ENCODE assay signal across 18 cellular contexts in genomic region chr11:78469905-78470304, GRCh38. TPM values are rescaled to one million over a fixed set of nuclear protein-coding genes. Genes with fewer than 3 reads are reported as not detected.
DNase-seq lines count a peak whose midpoint lies in the region; ATAC-seq and TF ChIP-seq lines count a peak whose summit lies in the region.
"Had no signal": no experiment of that assay in that cellular context is flagged by ENCODE, and none has a peak within 500 bp of the region (broad histone marks: within the 10 kb centered on the region; RNA-seq: fewer than 3 reads in every experiment).

No MANE protein-coding gene starts in this region.

- H3K4me1 ChIP-seq in OCI-LY7 (ENCODE audit: insufficient read depth, low read length, poor library complexity, severe bottlenecking) (peaks cover 16% of the 10 kb centered on the region), neuronal stem cell (ENCODE audit: control insufficient read depth in 2 of 2, insufficient read depth in 1 of 2, low read depth in 1 of 2, low read length in 2 of 2) (peaks cover 0 to 13% of the 10 kb centered on the region in 2 donors)
- H3K4me1 ChIP-seq: heart right ventricle, parathyroid adenoma had no signal

- no peak overlapping the region for H3K9ac ChIP-seq in neuronal stem cell (ENCODE audit: low read depth, low read length, poor library complexity)
- H3K9ac ChIP-seq: parathyroid adenoma had no signal

- no peak for ATAC-seq in GM19324 (IDR thresholded peaks at IDR 0.05; ENCODE audit: low FRiP score, unreplicated experiment)

- no peaks in the 10 kb centered on the region for H3K9me2 ChIP-seq in OCI-LY7 (ENCODE audit: insufficient read depth, low read length)

- H3K9me3 ChIP-seq in OCI-LY7 (ENCODE audit: low read length), result no peaks in the 10 kb centered on the region
- H3K9me3 ChIP-seq in neuronal stem cell (replicated peaks in 1 of 2; ENCODE audit: control insufficient read depth in 2 of 2, insufficient read depth in 1 of 2, low read depth in 1 of 2, low read length in 2 of 2), result peaks cover 0 to 4% of the 10 kb centered on the region in 2 donors
- H3K9me3 ChIP-seq: HAP-1 had no signal

- H2BK15ac ChIP-seq in neuronal stem cell (ENCODE audit: low read length), result no peak overlapping the region

- H3K23ac ChIP-seq in neuronal stem cell (ENCODE audit: low read depth, low read length, poor library complexity), result no peak overlapping the region

- H3K4me3 ChIP-seq in OCI-LY7 (ENCODE audit: low read depth, low read length, poor library complexity, severe bottlenecking) (no peak overlapping the region), fibroblast of pulmonary artery (replicated peaks; ENCODE audit: low read depth, low read length) (no peak overlapping the region), neuronal stem cell (ENCODE audit: low read length in 2 of 2) (no peak overlapping the region)
- H3K4me3 ChIP-seq: HAP-1, heart right ventricle had no signal

- CTCF ChIA-PET in OCI-LY7 (lab: Charles Lee; ENCODE audit: unreplicated experiment), result interaction anchor here (0.6 kb wide), 1 partner anchor 333 kb away, joined by 3 read pairs; no protein-coding TSS in a partner anchor

- H3K18ac ChIP-seq in neuronal stem cell (ENCODE audit: low read length), result no peak overlapping the region

- no peak overlapping the region for H3K14ac ChIP-seq in neuronal stem cell (ENCODE audit: low read length)

- DNase-seq in DMS53 (lab: John Stamatoyannopoulos, UW) (peak; percentile 26), OCI-LY7 (ENCODE audit: low spot score) (peak; percentile 5), fibroblast of pulmonary artery (ENCODE audit: low read depth) (peak; percentile 13), neuronal stem cell (ENCODE audit: low spot score) (no peak), NCI-H2107 treated with DMSO at 0.1 percent for 48 hours (lab: John Stamatoyannopoulos, UW; ENCODE audit: unreplicated experiment) (no peak), GM10266 (ENCODE audit: extremely low spot score) (no peak), NCI-H1417 (lab: John Stamatoyannopoulos, UW) (no peak)
- DNase-seq: activated CD4-positive, alpha-beta T cell treated with anti-CD3 and anti-CD28 coated beads, Interleukin-2, amount 50 U/mL, for 4 hours; activated T-cell treated with anti-CD3 and anti-CD28 coated beads for 4 hours; amygdala; effector CD8-positive, alpha-beta T cell; heart right ventricle; immature natural killer cell; NCI-H1930; Right ventricle myocardium superior had no signal

- H3K79me1 ChIP-seq in neuronal stem cell (ENCODE audit: low read depth, low read length), result no peaks in the 10 kb centered on the region

- H2AFZ ChIP-seq in OCI-LY7 (ENCODE audit: low read length) (no peak overlapping the region), neuronal stem cell (ENCODE audit: low read length) (peak overlapping the region; percentile 74)
- H2AFZ ChIP-seq: parathyroid adenoma had no signal

- H3K36me3 ChIP-seq in OCI-LY7 (ENCODE audit: insufficient read depth, low read length), result peaks cover 26% of the 10 kb centered on the region
- peaks cover 5 to 23% of the 10 kb centered on the region in 2 donors for H3K36me3 ChIP-seq in neuronal stem cell (replicated peaks in 1 of 2; ENCODE audit: control insufficient read depth in 2 of 2, insufficient read depth in 2 of 2, low read length in 2 of 2)

- BruUV-seq in OCI-LY7 (replicated peaks; lab: Mats Ljungman, UMichigan), result no TSS peak

- no peak overlapping the region for H3K4ac ChIP-seq in neuronal stem cell (ENCODE audit: low read length)

- H3K4me2 ChIP-seq in OCI-LY7 (ENCODE audit: low read length) (no peak overlapping the region), neuronal stem cell (ENCODE audit: insufficient read depth, low read length, poor library complexity, severe bottlenecking) (no peak overlapping the region)

- no peaks in the 10 kb centered on the region for H4K20me1 ChIP-seq in OCI-LY7 (ENCODE audit: insufficient read depth, low read length)

- no peaks in the 10 kb centered on the region for H3K79me2 ChIP-seq in OCI-LY7 (ENCODE audit: insufficient read depth, low read depth, low read length)
- H3K79me2 ChIP-seq: parathyroid adenoma had no signal

- H2AK5ac ChIP-seq in neuronal stem cell (ENCODE audit: low read depth, low read length), result no peak overlapping the region

- TF ChIP-seq CTCF in OCI-LY7 (conservative IDR thresholded peaks at IDR 0.05; ENCODE audit: low read length) (no peak), fibroblast of pulmonary artery (IDR thresholded peaks at IDR 0.05; ENCODE audit: low read length, missing control alignments) (no peak), GM10266 (IDR thresholded peaks at IDR 0.05; ENCODE audit: control insufficient read depth, insufficient read depth, low read depth, missing control alignments) (no peak)

- WGBS in neuronal stem cell (ENCODE audit: extremely low coverage in 2 of 2, insufficient read length in 2 of 2, insufficient replicate concordance in 1 of 2), 2 donors, result no CpG with 5 or more reads among the region's 3 CpGs

- no peak overlapping the region for H4K91ac ChIP-seq in neuronal stem cell (ENCODE audit: low read depth, low read length, poor library complexity)

- H4K8ac ChIP-seq in neuronal stem cell (ENCODE audit: low read depth, low read length), result no peak overlapping the region

- H2BK120ac ChIP-seq in neuronal stem cell (ENCODE audit: low read depth, low read length), result no peak overlapping the region

- H2BK5ac ChIP-seq in neuronal stem cell (ENCODE audit: low read length), result no peak overlapping the region

- intact Hi-C loops in OCI-LY7 (cut with micrococcal nuclease; ENCODE audit: unreplicated experiment), result no loop called here

- H3K27me3 ChIP-seq in neuronal stem cell (ENCODE audit: control insufficient read depth in 3 of 3, insufficient read depth in 3 of 3, low read depth in 1 of 3, low read length in 3 of 3), result no peaks in the 10 kb centered on the region
- H3K27me3 ChIP-seq: heart right ventricle had no signal

- H3K27ac ChIP-seq in OCI-LY7 (ENCODE audit: low read depth, low read length, poor library complexity, severe bottlenecking) (no peak overlapping the region), neuronal stem cell (replicated peaks; ENCODE audit: low read length) (no peak overlapping the region)
- H3K27ac ChIP-seq: parathyroid adenoma had no signal

- POLR2A ChIA-PET in OCI-LY7 (lab: Charles Lee), result no interaction called here

- H2BK12ac ChIP-seq in neuronal stem cell (ENCODE audit: low read length), result no peak overlapping the region

RNA-seq across cellular contexts. Expression of gene GAB2, which starts 52.3 kb away (rescaled TPM):
- total RNA-seq in OCI-LY7 (2014; rRNA removed; shearing (Covaris generic)), result 0.90 and 1.2 TPM in 2 replicates
- total RNA-seq in OCI-LY7 (2022), result 1.3 and 1.4 TPM in 2 replicates
- polyA plus RNA-seq in neuronal stem cell (2013, experiment 1 of 2), result 16.6 TPM
- polyA plus RNA-seq in neuronal stem cell (2013, experiment 2 of 2), result 16.0 TPM

Comparison
In these comparisons a context has a peak if more than half of its experiments do, and no peak if none do; other contexts are left out.
1. DNase-seq: peak in DMS53 (single experiment), OCI-LY7 (single experiment) and fibroblast of pulmonary artery (single experiment); none in neuronal stem cell (single experiment), NCI-H2107 treated with DMSO at 0.1 percent for 48 hours (single experiment), GM10266 (single experiment) and NCI-H1417 (0 of 3).